8 cellular contexts compared by ENCODE assay signal in genomic region chrX:48573690-48574269, GRCh38. TPM values are rescaled to one million over a fixed set of nuclear protein-coding genes. Genes with fewer than 3 reads are reported as not detected.
DNase-seq lines count a peak whose midpoint lies in the region; ATAC-seq and TF ChIP-seq lines count a peak whose summit lies in the region.

No MANE protein-coding gene starts in this region.

- H4K20me1 ChIP-seq in MM.1S (ENCODE audit: insufficient read depth, low read length), result no peaks in the 10 kb centered on the region

- no peaks in the 10 kb centered on the region for H3K9me2 ChIP-seq in MM.1S (replicated peaks; ENCODE audit: insufficient read depth, low read length)

- H3K4me2 ChIP-seq in MM.1S (ENCODE audit: low read depth, low read length), result peak overlapping the region; percentile 80

- H3K9ac ChIP-seq in MM.1S (ENCODE audit: low read length), result peak overlapping the region; percentile 100

- no peaks in the 10 kb centered on the region for H3K27me3 Mint-ChIP-seq in activated CD4-positive, alpha-beta T cell treated with anti-CD3 and anti-CD28 coated beads, Interleukin-2, amount 10 ng/mL, durations not matched to agents 7 days and 5 days
- no peaks in the 10 kb centered on the region for H3K27me3 Mint-ChIP-seq in nephron progenitor cell (ENCODE audit: low read depth, poor library complexity)

- H3K79me2 ChIP-seq in MM.1S (ENCODE audit: low read length), result peaks cover 20% of the 10 kb centered on the region

- H3K4me1 Mint-ChIP-seq in activated CD4-positive, alpha-beta T cell treated with anti-CD3 and anti-CD28 coated beads, Interleukin-2, amount 10 ng/mL, durations not matched to agents 7 days and 5 days, result peaks cover 35% of the 10 kb centered on the region
- peaks cover 16% of the 10 kb centered on the region for H3K4me1 Mint-ChIP-seq in nephron progenitor cell

- peaks cover 20% of the 10 kb centered on the region for H3F3A ChIP-seq in MM.1S (ENCODE audit: insufficient read depth, low read length)

- H2AFZ ChIP-seq in MM.1S (ENCODE audit: low read length), result peak overlapping the region; percentile 94

- H3K27me3 ChIP-seq in MM.1S (replicated peaks; ENCODE audit: insufficient read depth, low read length), result no peaks in the 10 kb centered on the region

- H3K36me3 ChIP-seq in MM.1S (replicated peaks; ENCODE audit: insufficient read depth, low read length), result no peaks in the 10 kb centered on the region; the same call in 1 of the 2 replicates

- ATAC-seq in esophagus mucosa (peak; percentile 7), HG03025 (IDR thresholded peaks at IDR 0.05; ENCODE audit: low FRiP score, unreplicated experiment) (no peak), GM21447 (IDR thresholded peaks at IDR 0.05; ENCODE audit: unreplicated experiment) (no peak)

- TF ChIP-seq CTCF in GM12864 (IDR thresholded peaks at IDR 0.05; ENCODE audit: low read depth, low read length, missing control alignments) (no peak), MM.1S (IDR thresholded peaks at IDR 0.05; ENCODE audit: low read length) (no peak), nephron progenitor cell (IDR thresholded peaks at IDR 0.05) (no peak)

- peak overlapping the region; percentile 95; the same call in 1 of the 2 replicates for H3K27ac ChIP-seq in MM.1S (ENCODE audit: low read length)

- H3K4me3 ChIP-seq in GM12864 (ENCODE audit: low read depth, low read length), result peak overlapping the region; percentile 90
- H3K4me3 ChIP-seq in MM.1S (ENCODE audit: low read length), result peak overlapping the region; percentile 99

- CTCF ChIA-PET in activated CD4-positive, alpha-beta T cell treated with anti-CD3 and anti-CD28 coated beads, Interleukin-2, amount 10 ng/mL, durations not matched to agents 7 days and 5 days (lab: Charles Lee), result interaction anchor here (0.7 to 1.5 kb wide), 2 partner anchors 10 to 34 kb away, joined by 3 read pairs; no protein-coding TSS in a partner anchor

- H3K4me3 Mint-ChIP-seq in activated CD4-positive, alpha-beta T cell treated with anti-CD3 and anti-CD28 coated beads, Interleukin-2, amount 10 ng/mL, durations not matched to agents 7 days and 5 days, result peak overlapping the region; percentile 98
- peak overlapping the region; percentile 91 for H3K4me3 Mint-ChIP-seq in nephron progenitor cell

- DNase-seq in GM12864 (ENCODE audit: low read depth) (no peak), MM.1S (no peak), nephron progenitor cell (no peak), GOT3 (lab: John Stamatoyannopoulos, UW) (no peak)
- DNase-seq in activated CD4-positive, alpha-beta T cell treated with anti-CD3 and anti-CD28 coated beads, Interleukin-2, amount 10 ng/mL, durations not matched to agents 7 days and 5 days, result peak; percentile 28

- no peaks in the 10 kb centered on the region for H3K9me3 ChIP-seq in MM.1S (replicated peaks; ENCODE audit: insufficient read depth, low read length)

- POLR2A ChIA-PET in activated CD4-positive, alpha-beta T cell treated with anti-CD3 and anti-CD28 coated beads, Interleukin-2, amount 10 ng/mL, durations not matched to agents 7 days and 5 days (lab: Charles Lee), result no interaction called here

- H3K36me3 Mint-ChIP-seq in activated CD4-positive, alpha-beta T cell treated with anti-CD3 and anti-CD28 coated beads, Interleukin-2, amount 10 ng/mL, durations not matched to agents 7 days and 5 days (ENCODE audit: low read depth), result peaks cover 38% of the 10 kb centered on the region
- peaks cover 37% of the 10 kb centered on the region for H3K36me3 Mint-ChIP-seq in nephron progenitor cell (ENCODE audit: low read depth)

- 0 out of 2 replicates have a peak, but pooled peaks cover 4% of the 10 kb centered on the region for H3K4me1 ChIP-seq in MM.1S (ENCODE audit: low read length)

- no peaks in the 10 kb centered on the region for H3K9me3 Mint-ChIP-seq in activated CD4-positive, alpha-beta T cell treated with anti-CD3 and anti-CD28 coated beads, Interleukin-2, amount 10 ng/mL, durations not matched to agents 7 days and 5 days
- H3K9me3 Mint-ChIP-seq in nephron progenitor cell, result peaks cover 65% of the 10 kb centered on the region

- H3K27ac Mint-ChIP-seq in activated CD4-positive, alpha-beta T cell treated with anti-CD3 and anti-CD28 coated beads, Interleukin-2, amount 10 ng/mL, durations not matched to agents 7 days and 5 days, result peak overlapping the region; percentile 99
- H3K27ac Mint-ChIP-seq in nephron progenitor cell, result peak overlapping the region; percentile 95

RNA-seq across cellular contexts. Expression of gene RBM3, which starts 0.5 kb away (rescaled TPM):
- 100 to 1,000 TPM; 270 to 289 TPM for total RNA-seq in activated CD4-positive, alpha-beta T cell treated with anti-CD3 and anti-CD28 coated beads, Interleukin-2, amount 10 ng/mL, durations not matched to agents 7 days and 5 days
- total RNA-seq in esophagus mucosa, result 273 TPM

RNA-seq across cellular contexts. Expression of gene WDR13, which starts 23.5 kb away (rescaled TPM):
- 10 to 100 TPM; 37.8 to 44.5 TPM for total RNA-seq in activated CD4-positive, alpha-beta T cell treated with anti-CD3 and anti-CD28 coated beads, Interleukin-2, amount 10 ng/mL, durations not matched to agents 7 days and 5 days
- total RNA-seq in esophagus mucosa, result 70.2 TPM

RNA-seq across cellular contexts. Expression of gene TBC1D25, which starts 34.3 kb away (rescaled TPM):
- 10 to 100 TPM; 19.5 to 20.4 TPM for total RNA-seq in activated CD4-positive, alpha-beta T cell treated with anti-CD3 and anti-CD28 coated beads, Interleukin-2, amount 10 ng/mL, durations not matched to agents 7 days and 5 days
- 10.4 TPM for total RNA-seq in esophagus mucosa

RNA-seq across cellular contexts. Expression of gene EBP, which starts 52.2 kb away (rescaled TPM):
- total RNA-seq in activated CD4-positive, alpha-beta T cell treated with anti-CD3 and anti-CD28 coated beads, Interleukin-2, amount 10 ng/mL, durations not matched to agents 7 days and 5 days, result 100 to 1,000 TPM; 246 to 251 TPM
- 221 TPM for total RNA-seq in esophagus mucosa
